In the genomic region with DNA sequence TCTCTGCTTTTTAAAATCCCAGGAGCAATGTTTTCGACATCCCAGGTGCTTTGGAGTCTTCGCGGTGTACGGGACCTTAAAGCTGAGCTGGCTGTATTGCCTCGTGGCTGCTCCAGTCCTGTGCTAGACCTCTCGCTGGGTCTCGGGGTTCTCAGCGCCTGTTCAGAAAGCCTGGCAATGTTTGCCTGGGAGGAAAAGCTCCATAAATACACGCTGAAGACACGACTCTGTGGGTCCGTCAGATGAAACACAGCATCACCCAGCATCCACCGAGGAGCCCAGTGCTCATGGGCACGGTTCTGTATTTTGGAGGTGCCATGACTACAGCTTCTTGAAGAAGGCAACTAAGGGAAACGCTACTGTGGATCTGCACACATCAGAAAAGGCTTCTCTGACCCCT, we compare ENCODE assay signal across 22 cellular contexts. TPM values are rescaled to one million over a fixed set of nuclear protein-coding genes. Genes with fewer than 3 reads are reported as not detected.
A peak's percentile ranks its signal among the peaks of the same experiment; 100 is the strongest.
DNase-seq lines count a peak whose midpoint lies in the region; ATAC-seq, FAIRE-seq and TF ChIP-seq lines count a peak whose summit lies in the region.
"Had no signal": no experiment of that assay in that cellular context is flagged by ENCODE, and none has a peak within 500 bp of the region (broad histone marks: within the 10 kb centered on the region; RNA-seq: fewer than 3 reads in every experiment).

No MANE protein-coding gene starts in this region.

- H3K36me3 ChIP-seq in KOPT-K1 (ENCODE audit: insufficient read depth, low read length): no peaks in the 10 kb centered on the region
- peaks cover 6 to 16% of the 10 kb centered on the region in 2 experiments for H3K36me3 ChIP-seq in keratinocyte (ENCODE audit: control insufficient read depth in 2 of 2, extremely low read depth in 1 of 2, insufficient read depth in 2 of 2, low read length in 2 of 2)
- H3K36me3 ChIP-seq: uterus had no signal

- H4K20me1 ChIP-seq in keratinocyte (ENCODE audit: control insufficient read depth, extremely low read depth, insufficient read depth, low read length): peaks cover 4% of the 10 kb centered on the region

- no peak overlapping the region for H2AFZ ChIP-seq in keratinocyte (ENCODE audit: control insufficient read depth, low read length)

- H3K9ac ChIP-seq in keratinocyte (ENCODE audit: control insufficient read depth, extremely low read depth, insufficient read depth, low read length): peak overlapping the region; percentile 55

- no peak for ATAC-seq in activated CD8-positive, alpha-beta T cell treated with anti-CD3 and anti-CD28 coated beads, Interleukin-2, amount 10 ng/mL, durations not matched to agents 7 days and 5 days
- no peak for ATAC-seq in activated CD8-positive, alpha-beta T cell treated with anti-CD3 and anti-CD28 coated beads for 36 hours
- ATAC-seq in left lobe of liver (no peak), HG03432 (IDR thresholded peaks at IDR 0.05; ENCODE audit: unreplicated experiment) (no peak)
- ATAC-seq: A549 had no signal

- no peak for TF ChIP-seq CTCF in activated CD8-positive, alpha-beta T cell treated with anti-CD3 and anti-CD28 coated beads for 36 hours (IDR thresholded peaks at IDR 0.05)
- no peak for TF ChIP-seq CTCF in keratinocyte (optimal IDR thresholded peaks at IDR 0.05 in 1 of 3, IDR thresholded peaks at IDR 0.05 in 1 of 3, conservative IDR thresholded peaks at IDR 0.05 in 1 of 3; ENCODE audit: extremely low read depth in 1 of 3, insufficient read depth in 2 of 3, low read length in 3 of 3)

- H3K27me3 Mint-ChIP-seq in activated CD8-positive, alpha-beta T cell treated with anti-CD3 and anti-CD28 coated beads, Interleukin-2, amount 10 ng/mL, durations not matched to agents 7 days and 5 days (ENCODE audit: low read depth): no peaks in the 10 kb centered on the region
- H3K27me3 Mint-ChIP-seq in activated CD8-positive, alpha-beta T cell treated with anti-CD3 and anti-CD28 coated beads for 36 hours: no peaks in the 10 kb centered on the region
- H3K27me3 Mint-ChIP-seq: activated naive CD4-positive, alpha-beta T cell treated with anti-CD3 and anti-CD28 coated beads, Interleukin-2, amount 50 U/mL, for 24 hours; stimulated activated naive CD8-positive, alpha-beta T cell treated with anti-CD3 and anti-CD28 coated beads, Interleukin-15, Interleukin-2, amounts not matched to agents 100 ng/mL and 50 ng/mL, for 24 hours had no signal

- H3K9me3 Mint-ChIP-seq in activated CD8-positive, alpha-beta T cell treated with anti-CD3 and anti-CD28 coated beads, Interleukin-2, amount 10 ng/mL, durations not matched to agents 7 days and 5 days (ENCODE audit: insufficient read depth): peaks cover 13% of the 10 kb centered on the region
- peaks cover 14% of the 10 kb centered on the region for H3K9me3 Mint-ChIP-seq in activated CD8-positive, alpha-beta T cell treated with anti-CD3 and anti-CD28 coated beads for 36 hours
- H3K9me3 Mint-ChIP-seq: neural crest cell had no signal

- H3K9me3 ChIP-seq in KOPT-K1 (ENCODE audit: insufficient read depth, low read length, poor library complexity, severe bottlenecking): no peaks in the 10 kb centered on the region
- no peaks in the 10 kb centered on the region for H3K9me3 ChIP-seq in keratinocyte (ENCODE audit: control insufficient read depth, low read depth, low read length)
- H3K9me3 ChIP-seq: A549, uterus had no signal

- DNase-seq in activated CD8-positive, alpha-beta T cell treated with anti-CD3 and anti-CD28 coated beads, Interleukin-2, amount 10 ng/mL, durations not matched to agents 7 days and 5 days: no peak
- no peak for DNase-seq in activated CD8-positive, alpha-beta T cell treated with anti-CD3 and anti-CD28 coated beads for 36 hours
- no peak for DNase-seq in keratinocyte (ENCODE audit: low read depth, low spot score)
- DNase-seq in T-helper 9 cell: no peak
- DNase-seq in left lobe of liver (ENCODE audit: low spot score): no peak
- DNase-seq: activated CD4-positive, CD25-positive, alpha-beta regulatory T cell; activated T-cell treated with anti-CD3 and anti-CD28 coated beads for 4 hours; cortex of kidney; EL; HCEC 1CT; NCI-H1436; retina had no signal

- dilution Hi-C loops in keratinocyte (cut with MboI; ENCODE audit: extremely low pct_ligation_motif_present, low sequenced_read_pairs): no loop called here

- H3K4me3 ChIP-seq in keratinocyte (ENCODE audit: control insufficient read depth in 2 of 3, extremely low read depth in 1 of 3, insufficient read depth in 2 of 3, low read depth in 1 of 3, low read length in 3 of 3) (no peak overlapping the region), skin epidermis (no peak overlapping the region)
- H3K4me3 ChIP-seq: A549, uterus had no signal

- peaks cover 96% of the 10 kb centered on the region for H3K4me1 Mint-ChIP-seq in activated CD8-positive, alpha-beta T cell treated with anti-CD3 and anti-CD28 coated beads, Interleukin-2, amount 10 ng/mL, durations not matched to agents 7 days and 5 days (ENCODE audit: low read depth)
- peaks cover 93% of the 10 kb centered on the region for H3K4me1 Mint-ChIP-seq in activated CD8-positive, alpha-beta T cell treated with anti-CD3 and anti-CD28 coated beads for 36 hours (ENCODE audit: low read depth)

- peak overlapping the region; percentile 14 for H3K27ac Mint-ChIP-seq in activated CD8-positive, alpha-beta T cell treated with anti-CD3 and anti-CD28 coated beads, Interleukin-2, amount 10 ng/mL, durations not matched to agents 7 days and 5 days
- no peak overlapping the region for H3K27ac Mint-ChIP-seq in activated CD8-positive, alpha-beta T cell treated with anti-CD3 and anti-CD28 coated beads for 36 hours
- H3K27ac Mint-ChIP-seq: stimulated activated naive CD8-positive, alpha-beta T cell treated with anti-CD3 and anti-CD28 coated beads, Interleukin-15, Interleukin-2, amounts not matched to agents 100 ng/mL and 50 ng/mL, for 24 hours had no signal

- CTCF ChIA-PET in activated CD8-positive, alpha-beta T cell treated with anti-CD3 and anti-CD28 coated beads, Interleukin-2, amount 10 ng/mL, durations not matched to agents 7 days and 5 days (lab: Charles Lee): no interaction called here
- CTCF ChIA-PET in activated CD8-positive, alpha-beta T cell treated with anti-CD3 and anti-CD28 coated beads for 36 hours (lab: Charles Lee): interaction anchor here (1.1 to 1.6 kb wide), 2 partner anchors 9 to 101 kb away, joined by 3 to 6 read pairs; no protein-coding TSS in a partner anchor

- intact Hi-C loops in activated CD8-positive, alpha-beta T cell treated with anti-CD3 and anti-CD28 coated beads for 36 hours (cut with micrococcal nuclease): no loop called here

- H3K4me3 Mint-ChIP-seq in activated CD8-positive, alpha-beta T cell treated with anti-CD3 and anti-CD28 coated beads, Interleukin-2, amount 10 ng/mL, durations not matched to agents 7 days and 5 days: no peak overlapping the region
- H3K4me3 Mint-ChIP-seq in activated CD8-positive, alpha-beta T cell treated with anti-CD3 and anti-CD28 coated beads for 36 hours: no peak overlapping the region
- H3K4me3 Mint-ChIP-seq: activated naive CD4-positive, alpha-beta T cell treated with anti-CD3 and anti-CD28 coated beads, Interleukin-2, amount 50 U/mL, for 24 hours; brain; neural crest cell; stimulated activated naive CD8-positive, alpha-beta T cell treated with anti-CD3 and anti-CD28 coated beads, Interleukin-15, Interleukin-2, amounts not matched to agents 100 ng/mL and 50 ng/mL, for 24 hours had no signal

- POLR2A ChIA-PET in activated CD8-positive, alpha-beta T cell treated with anti-CD3 and anti-CD28 coated beads, Interleukin-2, amount 10 ng/mL, durations not matched to agents 7 days and 5 days (lab: Charles Lee): interaction anchor here (1.7 kb wide), 1 partner anchor 21 kb away, joined by 6 read pairs; no protein-coding TSS in a partner anchor
- POLR2A ChIA-PET in activated CD8-positive, alpha-beta T cell treated with anti-CD3 and anti-CD28 coated beads for 36 hours (lab: Charles Lee): interaction anchor here (20.2 kb wide), 1 partner anchor 16 kb away, joined by 337 read pairs; the partner anchor contains the start of gene MBP

- H3K9me1 ChIP-seq in keratinocyte (ENCODE audit: control insufficient read depth, extremely low read depth, insufficient read depth, low read length): peaks cover 5% of the 10 kb centered on the region

- H3K4me1 ChIP-seq in keratinocyte (ENCODE audit: control insufficient read depth, extremely low read depth, insufficient read depth, low read length): peaks cover 51% of the 10 kb centered on the region

- H3K79me2 ChIP-seq in keratinocyte (ENCODE audit: control insufficient read depth, insufficient read depth, low read length): peaks cover 59% of the 10 kb centered on the region

- H3K4me2 ChIP-seq in keratinocyte (ENCODE audit: control insufficient read depth, extremely low read depth, insufficient read depth, low read depth, low read length): peak overlapping the region; percentile 22
- H3K4me2 ChIP-seq: A549 had no signal

- H3K27ac ChIP-seq in KOPT-K1 (ENCODE audit: low read depth, low read length, poor library complexity, severe bottlenecking) (peak overlapping the region; percentile 43), keratinocyte (ENCODE audit: control insufficient read depth, insufficient read depth, low read length) (peak overlapping the region; percentile 58), skin epidermis (peak overlapping the region in 16 of 21 experiments; percentile 22 to 85 (median 62))
- H3K27ac ChIP-seq: epithelial cell of prostate had no signal

- no peak for FAIRE-seq in keratinocyte (lab: Jason Lieb, UNC)
- FAIRE-seq: A549 had no signal

- H3K27me3 ChIP-seq in keratinocyte (ENCODE audit: control insufficient read depth, extremely low read depth, insufficient read depth, low read length): no peaks in the 10 kb centered on the region
- H3K27me3 ChIP-seq: uterus had no signal

- peaks cover 74% of the 10 kb centered on the region for H3K36me3 Mint-ChIP-seq in activated CD8-positive, alpha-beta T cell treated with anti-CD3 and anti-CD28 coated beads, Interleukin-2, amount 10 ng/mL, durations not matched to agents 7 days and 5 days (ENCODE audit: low read depth)
- H3K36me3 Mint-ChIP-seq in activated CD8-positive, alpha-beta T cell treated with anti-CD3 and anti-CD28 coated beads for 36 hours (ENCODE audit: low read depth): peaks cover 78% of the 10 kb centered on the region
- H3K36me3 Mint-ChIP-seq: brain had no signal

RNA-seq across cellular contexts. Expression of gene MBP, which starts 21.6 kb away (rescaled TPM):
- total RNA-seq in activated CD8-positive, alpha-beta T cell treated with anti-CD3 and anti-CD28 coated beads, Interleukin-2, amount 10 ng/mL, durations not matched to agents 7 days and 5 days: 10 to 100 TPM; 86.5 to 87.0 TPM
- 10 to 100 TPM; 39.9 to 41.5 TPM for total RNA-seq in activated CD8-positive, alpha-beta T cell treated with anti-CD3 and anti-CD28 coated beads for 36 hours
- 30.7 to 38.7 TPM (median 35.6 TPM) in 3 replicates for polyA plus RNA-seq in keratinocyte
- 38.5 TPM for polyA plus RNA-seq in keratinocyte (2011; ENCODE audit: low read depth)
- 30.1 and 40.6 TPM in 2 replicates for polyA plus RNA-seq in keratinocyte (2011; cell fraction: cytosol; rRNA removed)
- 39.0 and 41.5 TPM in 2 replicates for polyA plus RNA-seq in keratinocyte (2011; cell fraction: nucleus; rRNA removed)
- 25.6 and 33.7 TPM in 2 replicates for polyA plus RNA-seq in keratinocyte (2012; ENCODE audit: low replicate concordance)
- 49.5 to 66.1 TPM (median 52.8 TPM) in 3 replicates for polyA minus RNA-seq in keratinocyte
- polyA minus RNA-seq in keratinocyte (2011; cell fraction: cytosol; rRNA and poly(A)+ RNA removed): 49.3 TPM
- polyA minus RNA-seq in keratinocyte (2011; cell fraction: nucleus; rRNA and poly(A)+ RNA removed): 33.8 and 64.1 TPM in 2 replicates
- total RNA-seq in left lobe of liver: 24.1 TPM
